Comparison of ENCODE assay signal across 23 cellular contexts in genomic region chrX:50779694-50780093, GRCh38. TPM values are rescaled to one million over a fixed set of nuclear protein-coding genes. Genes with fewer than 3 reads are reported as not detected.
A peak's percentile ranks its signal among the peaks of the same experiment; 100 is the strongest.
DNase-seq lines count a peak whose midpoint lies in the region; ATAC-seq and TF ChIP-seq lines count a peak whose summit lies in the region.
"Had no signal": no experiment of that assay in that cellular context is flagged by ENCODE, and none has a peak within 500 bp of the region (broad histone marks: within the 10 kb centered on the region; RNA-seq: fewer than 3 reads in every experiment).

No MANE protein-coding gene starts in this region.

- in situ Hi-C loops in GM13977 (cut with MboI; ENCODE audit: low pct_unique_long_range_greater_than_20kb, low sequenced_read_pairs, unreplicated experiment), result no loop called here

- H3K9ac ChIP-seq in SK-N-MC (ENCODE audit: insufficient read length) (no peak overlapping the region), smooth muscle cell (ENCODE audit: low read depth) (no peak overlapping the region)

- no peaks in the 10 kb centered on the region for H3F3A ChIP-seq in smooth muscle cell (ENCODE audit: low read depth)

- no peak overlapping the region for H3K4me2 ChIP-seq in smooth muscle cell

- H3K27ac ChIP-seq in right atrium auricular region, result no peak overlapping the region
- no peak overlapping the region for H3K27ac ChIP-seq in SK-N-MC
- no peak overlapping the region for H3K27ac ChIP-seq in right cardiac atrium (ENCODE audit: low read length)
- H3K27ac ChIP-seq in smooth muscle cell (ENCODE audit: low read depth), result peak overlapping the region; percentile 30
- H3K27ac ChIP-seq: esophagus muscularis mucosa, gastroesophageal sphincter, psoas muscle, upper lobe of right lung had no signal

- 42% methylated on average over 2 of the region's 2 CpGs for WGBS in right cardiac atrium
- WGBS in smooth muscle cell (ENCODE audit: low lambda C conversion rate), result 56% methylated on average over 2 of the region's 2 CpGs

- POLR2A ChIA-PET in GM10248 (lab: Yijun Ruan, JAX), result no interaction called here

- no peaks in the 10 kb centered on the region for H4K20me1 ChIP-seq in smooth muscle cell (ENCODE audit: low read depth)

- TF ChIP-seq CTCF in right atrium auricular region (IDR thresholded peaks at IDR 0.05), result no peak
- no peak for TF ChIP-seq CTCF in smooth muscle cell (IDR thresholded peaks at IDR 0.05; ENCODE audit: borderline replicate concordance, insufficient read depth, poor library complexity, severe bottlenecking)
- TF ChIP-seq CTCF in GM13977 (IDR thresholded peaks at IDR 0.05; ENCODE audit: extremely low read depth, insufficient read depth, missing control alignments), result no peak
- TF ChIP-seq CTCF in GM10248 (IDR thresholded peaks at IDR 0.05; ENCODE audit: control extremely low read depth, extremely low read depth, low read depth, missing control alignments), result no peak

- peaks cover 8% of the 10 kb centered on the region for H3K79me2 ChIP-seq in smooth muscle cell (ENCODE audit: low read depth)

- ATAC-seq in left cardiac atrium (peak in 1 of 2 donors; percentile 53), right cardiac atrium (peak; percentile 57 to 90), GM19463 (IDR thresholded peaks at IDR 0.05; ENCODE audit: unreplicated experiment) (no peak)
- ATAC-seq: effector memory CD8-positive, alpha-beta T cell; gastroesophageal sphincter; Panc1; psoas muscle; upper lobe of right lung had no signal

- intact Hi-C loops in left cardiac atrium (cut with DNase I), result no loop called here
- intact Hi-C loops in right cardiac atrium (cut with DNase I), result no loop called here

- no peaks in the 10 kb centered on the region for H3K27me3 ChIP-seq in right atrium auricular region
- no peaks in the 10 kb centered on the region for H3K27me3 ChIP-seq in right cardiac atrium (ENCODE audit: control insufficient read depth, insufficient read depth)
- H3K27me3 ChIP-seq in smooth muscle cell (ENCODE audit: low read depth), result no peaks in the 10 kb centered on the region
- H3K27me3 ChIP-seq: esophagus muscularis mucosa, gastroesophageal sphincter, upper lobe of right lung had no signal

- no peak overlapping the region for H2AFZ ChIP-seq in smooth muscle cell (ENCODE audit: low read depth)

- H3K4me1 ChIP-seq in right atrium auricular region, result no peaks in the 10 kb centered on the region
- H3K4me1 ChIP-seq in right cardiac atrium (ENCODE audit: control insufficient read depth, insufficient read depth, low read length), result no peaks in the 10 kb centered on the region
- no peaks in the 10 kb centered on the region for H3K4me1 ChIP-seq in smooth muscle cell (ENCODE audit: low read depth)
- H3K4me1 ChIP-seq: gastroesophageal sphincter, psoas muscle, upper lobe of right lung had no signal

- DNase-seq in left cardiac atrium (peak; percentile 20), right atrium auricular region (ENCODE audit: low spot score) (no peak), SK-N-MC (ENCODE audit: low read depth, low spot score) (peak; percentile 3), right cardiac atrium (peak in 2 of 3 donors; percentile 14 to 16), smooth muscle cell (lab: John Stamatoyannopoulos, UW; ENCODE audit: unreplicated experiment) (no peak), GM13977 (ENCODE audit: low spot score) (no peak), GM10248 (ENCODE audit: extremely low spot score) (no peak)
- DNase-seq: activated CD8-positive, alpha-beta memory T cell treated with anti-CD3 and anti-CD28 coated beads for 24 hours; activated gamma-delta T cell; activated T-cell treated with anti-CD3 and anti-CD28 coated beads, Interleukin-2, amount 50 U/mL, for 1 hour; COR-L47; effector memory CD8-positive, alpha-beta T cell; KG1; NCI-H1436 treated with DMSO at 0.1 percent for 48 hours; psoas muscle; small intestine; substantia nigra; upper lobe of right lung had no signal

- H3K36me3 ChIP-seq in right atrium auricular region, result no peaks in the 10 kb centered on the region
- no peaks in the 10 kb centered on the region for H3K36me3 ChIP-seq in SK-N-MC (ENCODE audit: insufficient read depth, low read length)
- no peaks in the 10 kb centered on the region for H3K36me3 ChIP-seq in smooth muscle cell (ENCODE audit: low read depth)
- H3K36me3 ChIP-seq: esophagus muscularis mucosa, gastroesophageal sphincter, upper lobe of right lung had no signal

- H3K9me3 ChIP-seq in right atrium auricular region, result peaks cover 0 to 6% of the 10 kb centered on the region in 2 donors
- no peaks in the 10 kb centered on the region for H3K9me3 ChIP-seq in SK-N-MC (ENCODE audit: low read depth, low read length)
- H3K9me3 ChIP-seq in right cardiac atrium (ENCODE audit: control insufficient read depth, low read length), result no peaks in the 10 kb centered on the region
- no peaks in the 10 kb centered on the region for H3K9me3 ChIP-seq in smooth muscle cell (replicated peaks; ENCODE audit: low read depth)
- H3K9me3 ChIP-seq: gastroesophageal sphincter, psoas muscle, upper lobe of right lung had no signal

- no peak overlapping the region for H3K4me3 ChIP-seq in right atrium auricular region
- H3K4me3 ChIP-seq in SK-N-MC, result no peak overlapping the region
- H3K4me3 ChIP-seq in right cardiac atrium (ENCODE audit: low read length), result no peak overlapping the region
- no peak overlapping the region for H3K4me3 ChIP-seq in smooth muscle cell
- H3K4me3 ChIP-seq: esophagus muscularis mucosa, gastroesophageal sphincter, psoas muscle, upper lobe of right lung had no signal

- CTCF ChIA-PET in GM10248 (lab: Yijun Ruan, JAX), result no interaction called here

RNA-seq across cellular contexts. Expression of gene SHROOM4, which starts 34.3 kb away (rescaled TPM):
- 10 to 100 TPM in 1 of 2 donors, 1 to 10 TPM in 1; 8.3 to 19.0 TPM for total RNA-seq in left cardiac atrium
- total RNA-seq in right atrium auricular region, result 10 to 100 TPM in 1 of 2 donors, 1 to 10 TPM in 1; 9.2 to 13.6 TPM
- 10 to 100 TPM in 2 of 4 donors, 1 to 10 TPM in 2; 6.2 to 12.9 (median 10.1) TPM for total RNA-seq in right cardiac atrium
- 6.3 TPM for polyA plus RNA-seq in right cardiac atrium
- total RNA-seq in smooth muscle cell, result 7.9 and 9.1 TPM in 2 replicates
- 1.1 and 1.8 TPM in 2 replicates for polyA plus RNA-seq in smooth muscle cell
- total RNA-seq: NCI-H460 had no signal

Comparison
In these comparisons a context has a peak if more than half of its experiments do, and no peak if none do; other contexts are left out.
1. DNase-seq: peak in left cardiac atrium (single experiment), SK-N-MC (single experiment) and right cardiac atrium (2 of 3); none in right atrium auricular region (single experiment), smooth muscle cell (single experiment), GM13977 (single experiment) and GM10248 (single experiment).